ENCODE assay signal across 8 cellular contexts in genomic region chr5:163408311-163408923, GRCh38. TPM values are rescaled to one million over a fixed set of nuclear protein-coding genes. Genes with fewer than 3 reads are reported as not detected.
DNase-seq lines count a peak whose midpoint lies in the region; ATAC-seq and TF ChIP-seq lines count a peak whose summit lies in the region.

No MANE protein-coding gene starts in this region.

- H3K27ac ChIP-seq in PC-3 (ENCODE audit: low read length) (no peak overlapping the region), foreskin keratinocyte (no peak overlapping the region), ovary (no peak overlapping the region)

- ATAC-seq in GM19463 (IDR thresholded peaks at IDR 0.05; ENCODE audit: unreplicated experiment): peak; percentile 65
- ATAC-seq in HG03565 (IDR thresholded peaks at IDR 0.05; ENCODE audit: unreplicated experiment): peak; percentile 49
- peak; percentile 76 for ATAC-seq in PC-3
- ATAC-seq in foreskin keratinocyte: peak; percentile 93

- POLR2A ChIA-PET in PC-3 (lab: Charles Lee; ENCODE audit: unreplicated experiment): interaction anchor here (0.7 kb wide), 1 partner anchor 52 kb away, joined by 5 read pairs; the partner anchor contains the start of gene NUDCD2

- H2AFZ ChIP-seq in PC-3 (ENCODE audit: low read length): peak overlapping the region; percentile 32

- peak overlapping the region; percentile 39; the same call in 1 of the 2 replicates for H3K4me3 ChIP-seq in PC-3 (ENCODE audit: low read length)
- H3K4me3 ChIP-seq in ovary: no peak overlapping the region

- H3K4me1 ChIP-seq in PC-3 (ENCODE audit: insufficient read depth, low read length) (peaks cover 14% of the 10 kb centered on the region), foreskin keratinocyte (no peaks in the 10 kb centered on the region), ovary (ENCODE audit: insufficient read depth) (no peaks in the 10 kb centered on the region)

- H3K4me1 Mint-ChIP-seq in Calu3 (ENCODE audit: low read depth, unreplicated experiment): peaks cover 45% of the 10 kb centered on the region
- H3K4me1 Mint-ChIP-seq in activated T-helper 1 cell treated with anti-CD3 and anti-CD28 coated beads, Interleukin-12 subunit alpha, Interleukin-12 subunit beta, Interleukin-2, Interleukin-4 antibody, amounts not matched to agents 30 ng/mL and 10 ng/mL and 1 ng/mL, durations not matched to agents 14 hours and 24 hours and 36 hours (ENCODE audit: low read depth): peaks cover 6% of the 10 kb centered on the region
- peaks cover 20% of the 10 kb centered on the region for H3K4me1 Mint-ChIP-seq in type B pancreatic cell (ENCODE audit: unreplicated experiment)

- H3K27ac Mint-ChIP-seq in Calu3 (ENCODE audit: unreplicated experiment) (peak overlapping the region; percentile 95), type B pancreatic cell (peak overlapping the region; percentile 83)
- H3K27ac Mint-ChIP-seq in activated T-helper 1 cell treated with anti-CD3 and anti-CD28 coated beads, Interleukin-12 subunit alpha, Interleukin-12 subunit beta, Interleukin-2, Interleukin-4 antibody, amounts not matched to agents 30 ng/mL and 10 ng/mL and 1 ng/mL, durations not matched to agents 14 hours and 24 hours and 36 hours: no peak overlapping the region

- no peaks in the 10 kb centered on the region for H4K20me1 ChIP-seq in PC-3 (ENCODE audit: low read length)

- H3F3A ChIP-seq in PC-3 (ENCODE audit: low read length, unreplicated experiment): no peaks in the 10 kb centered on the region

- H3K79me2 ChIP-seq in PC-3 (ENCODE audit: low read length): no peaks in the 10 kb centered on the region

- H3K9me3 Mint-ChIP-seq in Calu3 (ENCODE audit: low read depth, unreplicated experiment) (no peaks in the 10 kb centered on the region), type B pancreatic cell (no peaks in the 10 kb centered on the region)
- no peaks in the 10 kb centered on the region for H3K9me3 Mint-ChIP-seq in activated T-helper 1 cell treated with anti-CD3 and anti-CD28 coated beads, Interleukin-12 subunit alpha, Interleukin-12 subunit beta, Interleukin-2, Interleukin-4 antibody, amounts not matched to agents 30 ng/mL and 10 ng/mL and 1 ng/mL, durations not matched to agents 14 hours and 24 hours and 36 hours

- CTCF ChIA-PET in Calu3 (lab: Charles Lee) (interaction anchor here (0.6 to 2.8 kb wide), 11 partner anchors 11 to 1864 kb away, joined by 3 to 21 read pairs (median 3); partner anchors contain the start of genes CCNG1 and MAT2B), PC-3 (lab: Charles Lee) (interaction anchor here (0.8 to 1.4 kb wide), 4 partner anchors 61 to 1199 kb away, joined by 3 to 14 read pairs (median 6); no protein-coding TSS in a partner anchor)

- TF ChIP-seq CTCF in Calu3 (IDR thresholded peaks at IDR 0.05; ENCODE audit: unreplicated experiment) (peak; percentile 96), PC-3 (conservative IDR thresholded peaks at IDR 0.05; ENCODE audit: low read depth, low read length) (peak; percentile 98), foreskin keratinocyte (conservative IDR thresholded peaks at IDR 0.05) (peak; percentile 87), ovary (IDR thresholded peaks at IDR 0.05) (peak; percentile 68 to 85 (median 74)), type B pancreatic cell (conservative IDR thresholded peaks at IDR 0.05) (peak; percentile 93)

- H3K9me2 ChIP-seq in PC-3 (replicated peaks; ENCODE audit: low read length): no peaks in the 10 kb centered on the region

- H3K27me3 Mint-ChIP-seq in Calu3 (ENCODE audit: unreplicated experiment) (no peaks in the 10 kb centered on the region), type B pancreatic cell (no peaks in the 10 kb centered on the region)
- H3K27me3 Mint-ChIP-seq in activated T-helper 1 cell treated with anti-CD3 and anti-CD28 coated beads, Interleukin-12 subunit alpha, Interleukin-12 subunit beta, Interleukin-2, Interleukin-4 antibody, amounts not matched to agents 30 ng/mL and 10 ng/mL and 1 ng/mL, durations not matched to agents 14 hours and 24 hours and 36 hours (ENCODE audit: insufficient read depth): peaks cover 12% of the 10 kb centered on the region

- BruUV-seq in Calu3 (replicated peaks; lab: Mats Ljungman, UMichigan) (no TSS peak), PC-3 (replicated peaks; lab: Mats Ljungman, UMichigan) (no TSS peak)

- 4 to 5% (median 4%) methylated on average over 9 of the region's 9 CpGs for WGBS in ovary, 3 donors

- H3K9me3 ChIP-seq in PC-3 (ENCODE audit: low read length) (no peaks in the 10 kb centered on the region), ovary (no peaks in the 10 kb centered on the region)

- H3K4me3 Mint-ChIP-seq in Calu3 (ENCODE audit: low read depth, unreplicated experiment): peak overlapping the region; percentile 26
- no peak overlapping the region for H3K4me3 Mint-ChIP-seq in activated T-helper 1 cell treated with anti-CD3 and anti-CD28 coated beads, Interleukin-12 subunit alpha, Interleukin-12 subunit beta, Interleukin-2, Interleukin-4 antibody, amounts not matched to agents 30 ng/mL and 10 ng/mL and 1 ng/mL, durations not matched to agents 14 hours and 24 hours and 36 hours
- peak overlapping the region; percentile 55 for H3K4me3 Mint-ChIP-seq in type B pancreatic cell

- no peak overlapping the region for H3K9ac ChIP-seq in PC-3 (ENCODE audit: low read length)

- peak; percentile 76 for DNase-seq in Calu3
- peak; percentile 71 for DNase-seq in PC-3
- DNase-seq in activated T-helper 1 cell treated with anti-CD3 and anti-CD28 coated beads, Interleukin-12 subunit alpha, Interleukin-12 subunit beta, Interleukin-2, Interleukin-4 antibody, amounts not matched to agents 30 ng/mL and 10 ng/mL and 1 ng/mL, durations not matched to agents 14 hours and 24 hours and 36 hours (ENCODE audit: low spot score): peak; percentile 7
- peak; percentile 16 to 47 for DNase-seq in foreskin keratinocyte
- DNase-seq in ovary: peak; percentile 58 to 76 (median 69)
- no peak for DNase-seq in type B pancreatic cell (ENCODE audit: extremely low spot score, unreplicated experiment)

- no peak for TF ChIP-seq EP300 in ovary (IDR thresholded peaks at IDR 0.05)

- peak overlapping the region; percentile 68 for H3K4me2 ChIP-seq in PC-3 (ENCODE audit: low read length)

- H3K36me3 Mint-ChIP-seq in Calu3 (ENCODE audit: insufficient read depth, unreplicated experiment) (peaks cover 13% of the 10 kb centered on the region), type B pancreatic cell (no peaks in the 10 kb centered on the region)
- no peaks in the 10 kb centered on the region for H3K36me3 Mint-ChIP-seq in activated T-helper 1 cell treated with anti-CD3 and anti-CD28 coated beads, Interleukin-12 subunit alpha, Interleukin-12 subunit beta, Interleukin-2, Interleukin-4 antibody, amounts not matched to agents 30 ng/mL and 10 ng/mL and 1 ng/mL, durations not matched to agents 14 hours and 24 hours and 36 hours (ENCODE audit: low read depth)

- H3K36me3 ChIP-seq in PC-3 (ENCODE audit: low read depth, low read length) (no peaks in the 10 kb centered on the region), ovary (no peaks in the 10 kb centered on the region)

- TF ChIP-seq POLR2A in ovary (IDR thresholded peaks at IDR 0.05): no peak

- H3K27me3 ChIP-seq in PC-3 (ENCODE audit: low read length) (no peaks in the 10 kb centered on the region), foreskin keratinocyte (no peaks in the 10 kb centered on the region), ovary (no peaks in the 10 kb centered on the region)

- intact Hi-C loops in Calu3 (cut with micrococcal nuclease; ENCODE audit: unreplicated experiment) (loop anchor here (1.0 to 2.0 kb wide), 5 partner anchors 30 to 1864 kb away; no protein-coding TSS in a partner anchor), PC-3 (cut with micrococcal nuclease) (loop anchor here (1.0 to 10.0 kb wide), 7 partner anchors 61 to 1866 kb away; no protein-coding TSS in a partner anchor), ovary (cut with DNase I) (loop anchor here in 1 of 4 donors (5.0 kb wide), 1 partner anchor 571 kb away; no protein-coding TSS in a partner anchor)
- intact Hi-C loops in activated T-helper 1 cell treated with anti-CD3 and anti-CD28 coated beads, Interleukin-12 subunit alpha, Interleukin-12 subunit beta, Interleukin-2, Interleukin-4 antibody, amounts not matched to agents 30 ng/mL and 10 ng/mL and 1 ng/mL, durations not matched to agents 14 hours and 24 hours and 36 hours (cut with micrococcal nuclease): loop anchor here (1.0 to 5.0 kb wide), 5 partner anchors 61 to 1866 kb away; no protein-coding TSS in a partner anchor

RNA-seq across cellular contexts. Expression of gene CCNG1, which starts 29.0 kb away (rescaled TPM):
- total RNA-seq in Calu3 (2022) (105 and 109 TPM in 2 replicates), PC-3 (2014; rRNA removed) (60.9 and 70.0 TPM in 2 replicates), foreskin keratinocyte (76.7 and 79.8 TPM in 2 replicates), ovary (100 to 1,000 TPM; 155 to 250 (median 211) TPM), type B pancreatic cell (ENCODE audit: low replicate concordance) (214 and 226 TPM in 2 replicates)
- total RNA-seq in activated T-helper 1 cell treated with anti-CD3 and anti-CD28 coated beads, Interleukin-12 subunit alpha, Interleukin-12 subunit beta, Interleukin-2, Interleukin-4 antibody, amounts not matched to agents 30 ng/mL and 10 ng/mL and 1 ng/mL, durations not matched to agents 14 hours and 24 hours and 36 hours: 72.3 and 77.8 TPM in 2 replicates
- polyA plus RNA-seq in foreskin keratinocyte (61.6 and 65.6 TPM in 2 replicates), ovary (100 to 1,000 TPM; 158 to 168 TPM)

RNA-seq across cellular contexts. Expression of gene NUDCD2, which starts 51.5 kb away (rescaled TPM):
- total RNA-seq in Calu3 (2022) (36.5 and 44.9 TPM in 2 replicates), PC-3 (2014; rRNA removed) (28.3 and 31.2 TPM in 2 replicates), foreskin keratinocyte (23.8 and 24.7 TPM in 2 replicates), ovary (10 to 100 TPM in 6 of 7 donors, 1 to 10 TPM in 1; 6.8 to 26.0 (median 19.6) TPM), type B pancreatic cell (ENCODE audit: low replicate concordance) (23.0 and 30.4 TPM in 2 replicates)
- total RNA-seq in activated T-helper 1 cell treated with anti-CD3 and anti-CD28 coated beads, Interleukin-12 subunit alpha, Interleukin-12 subunit beta, Interleukin-2, Interleukin-4 antibody, amounts not matched to agents 30 ng/mL and 10 ng/mL and 1 ng/mL, durations not matched to agents 14 hours and 24 hours and 36 hours: 39.3 and 44.0 TPM in 2 replicates
- polyA plus RNA-seq in foreskin keratinocyte (20.9 and 26.4 TPM in 2 replicates), ovary (1 to 10 TPM; 8.4 to 9.5 TPM)

RNA-seq across cellular contexts. Expression of gene HMMR, which starts 52.0 kb away (rescaled TPM):
- total RNA-seq in Calu3 (2022) (52.7 and 54.3 TPM in 2 replicates), PC-3 (2014; rRNA removed) (44.8 and 74.6 TPM in 2 replicates), foreskin keratinocyte (31.0 and 53.7 TPM in 2 replicates), ovary (1 to 10 TPM in 1 of 7 donors, under 1 TPM in 5, not detected in 1; 0.10 to 1.4 (median 0.27) TPM), type B pancreatic cell (ENCODE audit: low replicate concordance) (11.3 and 25.9 TPM in 2 replicates)
- total RNA-seq in activated T-helper 1 cell treated with anti-CD3 and anti-CD28 coated beads, Interleukin-12 subunit alpha, Interleukin-12 subunit beta, Interleukin-2, Interleukin-4 antibody, amounts not matched to agents 30 ng/mL and 10 ng/mL and 1 ng/mL, durations not matched to agents 14 hours and 24 hours and 36 hours: 25.5 and 26.8 TPM in 2 replicates
- polyA plus RNA-seq in foreskin keratinocyte (11.6 and 21.1 TPM in 2 replicates), ovary (under 1 TPM; 0.23 to 0.77 TPM)
